In the genomic region with DNA sequence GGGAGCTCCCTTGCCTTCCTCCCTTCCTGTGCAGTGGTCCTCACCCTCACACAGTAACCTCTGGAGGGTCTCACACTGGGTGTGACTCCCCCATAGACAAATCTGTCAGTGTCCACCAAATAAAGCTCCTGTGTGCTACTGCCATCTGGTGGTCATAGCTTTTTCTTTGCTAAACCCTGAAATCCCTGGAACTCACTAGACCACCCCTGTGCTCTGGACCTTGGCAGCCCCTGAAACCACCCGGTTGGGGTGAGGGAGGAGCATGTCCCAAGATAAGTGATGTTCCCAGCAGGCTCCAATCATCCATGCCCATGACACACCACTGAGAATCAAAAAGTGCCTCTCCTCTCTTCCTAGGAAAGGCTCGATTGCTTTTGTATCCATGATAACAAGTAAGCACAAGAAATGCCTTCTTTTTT, we compare ENCODE assay signal across 1 cellular context.
TF ChIP-seq lines count a peak whose summit lies in the region.

No MANE protein-coding gene starts in this region.

TF ChIP-seq in GM23338, 12 proteins besides CTCF, POLR2A, EP300 and RAD21 (continued from another document):
- TF ChIP-seq, protein P1, sequence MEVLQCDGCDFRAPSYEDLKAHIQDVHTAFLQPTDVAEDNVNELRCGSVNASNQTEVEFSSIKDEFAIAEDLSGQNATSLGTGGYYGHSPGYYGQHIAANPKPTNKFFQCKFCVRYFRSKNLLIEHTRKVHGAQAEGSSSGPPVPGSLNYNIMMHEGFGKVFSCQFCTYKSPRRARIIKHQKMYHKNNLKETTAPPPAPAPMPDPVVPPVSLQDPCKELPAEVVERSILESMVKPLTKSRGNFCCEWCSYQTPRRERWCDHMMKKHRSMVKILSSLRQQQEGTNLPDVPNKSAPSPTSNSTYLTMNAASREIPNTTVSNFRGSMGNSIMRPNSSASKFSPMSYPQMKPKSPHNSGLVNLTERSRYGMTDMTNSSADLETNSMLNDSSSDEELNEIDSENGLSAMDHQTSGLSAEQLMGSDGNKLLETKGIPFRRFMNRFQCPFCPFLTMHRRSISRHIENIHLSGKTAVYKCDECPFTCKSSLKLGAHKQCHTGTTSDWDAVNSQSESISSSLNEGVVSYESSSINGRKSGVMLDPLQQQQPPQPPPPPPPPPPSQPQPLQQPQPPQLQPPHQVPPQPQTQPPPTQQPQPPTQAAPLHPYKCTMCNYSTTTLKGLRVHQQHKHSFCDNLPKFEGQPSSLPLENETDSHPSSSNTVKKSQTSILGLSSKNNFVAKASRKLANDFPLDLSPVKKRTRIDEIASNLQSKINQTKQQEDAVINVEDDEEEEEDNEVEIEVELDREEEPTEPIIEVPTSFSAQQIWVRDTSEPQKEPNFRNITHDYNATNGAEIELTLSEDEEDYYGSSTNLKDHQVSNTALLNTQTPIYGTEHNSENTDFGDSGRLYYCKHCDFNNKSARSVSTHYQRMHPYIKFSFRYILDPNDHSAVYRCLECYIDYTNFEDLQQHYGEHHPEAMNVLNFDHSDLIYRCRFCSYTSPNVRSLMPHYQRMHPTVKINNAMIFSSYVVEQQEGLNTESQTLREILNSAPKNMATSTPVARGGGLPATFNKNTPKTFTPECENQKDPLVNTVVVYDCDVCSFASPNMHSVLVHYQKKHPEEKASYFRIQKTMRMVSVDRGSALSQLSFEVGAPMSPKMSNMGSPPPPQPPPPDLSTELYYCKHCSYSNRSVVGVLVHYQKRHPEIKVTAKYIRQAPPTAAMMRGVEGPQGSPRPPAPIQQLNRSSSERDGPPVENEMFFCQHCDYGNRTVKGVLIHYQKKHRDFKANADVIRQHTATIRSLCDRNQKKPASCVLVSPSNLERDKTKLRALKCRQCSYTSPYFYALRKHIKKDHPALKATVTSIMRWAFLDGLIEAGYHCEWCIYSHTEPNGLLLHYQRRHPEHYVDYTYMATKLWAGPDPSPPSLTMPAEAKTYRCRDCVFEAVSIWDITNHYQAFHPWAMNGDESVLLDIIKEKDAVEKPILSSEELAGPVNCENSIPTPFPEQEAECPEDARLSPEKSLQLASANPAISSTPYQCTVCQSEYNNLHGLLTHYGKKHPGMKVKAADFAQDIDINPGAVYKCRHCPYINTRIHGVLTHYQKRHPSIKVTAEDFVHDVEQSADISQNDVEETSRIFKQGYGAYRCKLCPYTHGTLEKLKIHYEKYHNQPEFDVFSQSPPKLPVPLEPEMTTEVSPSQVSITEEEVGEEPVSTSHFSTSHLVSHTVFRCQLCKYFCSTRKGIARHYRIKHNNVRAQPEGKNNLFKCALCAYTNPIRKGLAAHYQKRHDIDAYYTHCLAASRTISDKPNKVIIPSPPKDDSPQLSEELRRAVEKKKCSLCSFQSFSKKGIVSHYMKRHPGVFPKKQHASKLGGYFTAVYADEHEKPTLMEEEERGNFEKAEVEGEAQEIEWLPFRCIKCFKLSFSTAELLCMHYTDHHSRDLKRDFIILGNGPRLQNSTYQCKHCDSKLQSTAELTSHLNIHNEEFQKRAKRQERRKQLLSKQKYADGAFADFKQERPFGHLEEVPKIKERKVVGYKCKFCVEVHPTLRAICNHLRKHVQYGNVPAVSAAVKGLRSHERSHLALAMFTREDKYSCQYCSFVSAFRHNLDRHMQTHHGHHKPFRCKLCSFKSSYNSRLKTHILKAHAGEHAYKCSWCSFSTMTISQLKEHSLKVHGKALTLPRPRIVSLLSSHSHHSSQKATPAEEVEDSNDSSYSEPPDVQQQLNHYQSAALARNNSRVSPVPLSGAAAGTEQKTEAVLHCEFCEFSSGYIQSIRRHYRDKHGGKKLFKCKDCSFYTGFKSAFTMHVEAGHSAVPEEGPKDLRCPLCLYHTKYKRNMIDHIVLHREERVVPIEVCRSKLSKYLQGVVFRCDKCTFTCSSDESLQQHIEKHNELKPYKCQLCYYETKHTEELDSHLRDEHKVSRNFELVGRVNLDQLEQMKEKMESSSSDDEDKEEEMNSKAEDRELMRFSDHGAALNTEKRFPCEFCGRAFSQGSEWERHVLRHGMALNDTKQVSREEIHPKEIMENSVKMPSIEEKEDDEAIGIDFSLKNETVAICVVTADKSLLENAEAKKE (CRISPR knock-in tag; IDR thresholded peaks at IDR 0.05) = no peak
- no peak for TF ChIP-seq JUNB (IDR thresholded peaks at IDR 0.05; ENCODE audit: unreplicated experiment)
- TF ChIP-seq EZH2phosphoT487 (IDR thresholded peaks at IDR 0.05; ENCODE audit: unreplicated experiment) = no peak
- TF ChIP-seq POLR2AphosphoS5 (IDR thresholded peaks at IDR 0.05; ENCODE audit: low read depth) = no peak
- TF ChIP-seq, protein P2, sequence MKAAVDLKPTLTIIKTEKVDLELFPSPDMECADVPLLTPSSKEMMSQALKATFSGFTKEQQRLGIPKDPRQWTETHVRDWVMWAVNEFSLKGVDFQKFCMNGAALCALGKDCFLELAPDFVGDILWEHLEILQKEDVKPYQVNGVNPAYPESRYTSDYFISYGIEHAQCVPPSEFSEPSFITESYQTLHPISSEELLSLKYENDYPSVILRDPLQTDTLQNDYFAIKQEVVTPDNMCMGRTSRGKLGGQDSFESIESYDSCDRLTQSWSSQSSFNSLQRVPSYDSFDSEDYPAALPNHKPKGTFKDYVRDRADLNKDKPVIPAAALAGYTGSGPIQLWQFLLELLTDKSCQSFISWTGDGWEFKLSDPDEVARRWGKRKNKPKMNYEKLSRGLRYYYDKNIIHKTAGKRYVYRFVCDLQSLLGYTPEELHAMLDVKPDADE (IDR thresholded peaks at IDR 0.05) = no peak
- TF ChIP-seq EZH2 (IDR thresholded peaks at IDR 0.05; ENCODE audit: low read depth, unreplicated experiment) = no peak
